11 cellular contexts compared by ENCODE assay signal in genomic region chr5:173498871-173499470, GRCh38.
DNase-seq lines count a peak whose midpoint lies in the region; ATAC-seq and TF ChIP-seq lines count a peak whose summit lies in the region.
"Had no signal": no experiment of that assay in that cellular context is flagged by ENCODE, and none has a peak within 500 bp of the region (broad histone marks: within the 10 kb centered on the region; RNA-seq: fewer than 3 reads in every experiment).

No MANE protein-coding gene starts in this region.

- H3K36me3 ChIP-seq in SJCRH30 (no peaks in the 10 kb centered on the region), cardiac muscle cell (no peaks in the 10 kb centered on the region), osteoblast (ENCODE audit: insufficient read depth, low read length) (no peaks in the 10 kb centered on the region)
- H3K36me3 ChIP-seq: neutrophil, transverse colon had no signal

- H3K4me3 ChIP-seq in SJCRH30 (peak overlapping the region; percentile 25), cardiac muscle cell (no peak overlapping the region), osteoblast (ENCODE audit: insufficient read depth, low read length) (no peak overlapping the region)
- H3K4me3 ChIP-seq: transverse colon had no signal

- H3K79me2 ChIP-seq in osteoblast (ENCODE audit: insufficient read depth, low read length), result no peaks in the 10 kb centered on the region

- peak overlapping the region; percentile 54 for H3K4me2 ChIP-seq in osteoblast (ENCODE audit: insufficient read depth, low read length)

- TF ChIP-seq CTCF in cardiac muscle cell (IDR thresholded peaks at IDR 0.05; ENCODE audit: low read depth, low read length) (no peak), osteoblast (IDR thresholded peaks at IDR 0.05; ENCODE audit: extremely low read depth, low read depth, low read length) (no peak)

- H3K9me3 ChIP-seq in SJCRH30 (replicated peaks), result no peaks in the 10 kb centered on the region
- H3K9me3 ChIP-seq in cardiac muscle cell (ENCODE audit: low read depth), result no peaks in the 10 kb centered on the region
- no peaks in the 10 kb centered on the region for H3K9me3 ChIP-seq in osteoblast (ENCODE audit: low read depth, low read length)
- H3K9me3 ChIP-seq: neutrophil, transverse colon had no signal

- H3K27ac ChIP-seq in SJCRH30 (peak overlapping the region; percentile 96), cardiac muscle cell (peak overlapping the region; percentile 1), osteoblast (ENCODE audit: low read depth, low read length) (peak overlapping the region; percentile 5)
- H3K27ac ChIP-seq: neutrophil had no signal

- peak overlapping the region; percentile 78 for H2AFZ ChIP-seq in osteoblast (ENCODE audit: low read length)

- DNase-seq in COLO668 (lab: John Stamatoyannopoulos, UW; ENCODE audit: unreplicated experiment) (peak; percentile 64), SJCRH30 (peak; percentile 94 to 95), cardiac muscle cell (ENCODE audit: low read depth in 1 of 2, low spot score in 1 of 2) (peak in 1 of 2 donors; percentile 21), osteoblast (ENCODE audit: insufficient read length, low spot score, missing footprints) (peak; percentile 74), dedifferentiated amniotic fluid mesenchymal stem cell (ENCODE audit: extremely low spot score) (no peak), NCI-H524 treated with DMSO at 0.1 percent for 48 hours (lab: John Stamatoyannopoulos, UW) (no peak), NCI-H128 (lab: John Stamatoyannopoulos, UW; ENCODE audit: unreplicated experiment) (no peak)
- DNase-seq: NCI-H187, transverse colon had no signal

- H4K20me1 ChIP-seq in osteoblast (ENCODE audit: insufficient read depth, low read length), result no peaks in the 10 kb centered on the region

- H3K27me3 ChIP-seq in SJCRH30 (no peaks in the 10 kb centered on the region), cardiac muscle cell (no peaks in the 10 kb centered on the region), osteoblast (ENCODE audit: insufficient read depth, low read length) (no peaks in the 10 kb centered on the region)
- H3K27me3 ChIP-seq: transverse colon had no signal

- ATAC-seq in HG02763 (IDR thresholded peaks at IDR 0.05; ENCODE audit: unreplicated experiment), result no peak

- H3K4me1 ChIP-seq in SJCRH30 (peaks cover 70% of the 10 kb centered on the region), cardiac muscle cell (ENCODE audit: low read depth) (peaks cover 9% of the 10 kb centered on the region), osteoblast (ENCODE audit: insufficient read depth, low read length) (peaks cover 9% of the 10 kb centered on the region)

Comparison
In these comparisons a context has a peak if more than half of its experiments do, and no peak if none do; other contexts are left out.
1. DNase-seq: peak in COLO668 (single experiment), SJCRH30 (2 of 2) and osteoblast (single experiment); none in dedifferentiated amniotic fluid mesenchymal stem cell (single experiment), NCI-H524 treated with DMSO at 0.1 percent for 48 hours (single experiment) and NCI-H128 (single experiment).
2. H3K27ac ChIP-seq: peak in every context shown above with its lines; median percentile 96 in SJCRH30; 5 in osteoblast; 1 in cardiac muscle cell.